In genomic region chr11:43580735-43581369, GRCh38 we compare ENCODE assay signal across 9 cellular contexts.
DNase-seq lines count a peak whose midpoint lies in the region; ATAC-seq and TF ChIP-seq lines count a peak whose summit lies in the region.
"Had no signal": no experiment of that assay in that cellular context is flagged by ENCODE, and none has a peak within 500 bp of the region (broad histone marks: within the 10 kb centered on the region; RNA-seq: fewer than 3 reads in every experiment).

No MANE protein-coding gene starts in this region.

- TF ChIP-seq CTCF in astrocyte of the spinal cord (IDR thresholded peaks at IDR 0.05; ENCODE audit: low read depth, low read length) = no peak

- no peaks in the 10 kb centered on the region for H3K79me1 ChIP-seq in mesenchymal stem cell (replicated peaks; ENCODE audit: low read length, poor library complexity, severe bottlenecking)

- H2BK12ac ChIP-seq in mesenchymal stem cell (ENCODE audit: low read length in 2 of 2) = no peak overlapping the region

- 1% methylated on average over 36 of the region's 39 CpGs for WGBS in mesenchymal stem cell

- H2BK120ac ChIP-seq in mesenchymal stem cell (ENCODE audit: low read depth, low read length) = no peak overlapping the region

- no peak overlapping the region for H3K14ac ChIP-seq in mesenchymal stem cell (ENCODE audit: low read length in 2 of 2)

- peak overlapping the region in 1 of 2 experiments; percentile 59 for H3K23ac ChIP-seq in mesenchymal stem cell (ENCODE audit: low read length in 2 of 2)

- H3K27me3 ChIP-seq in mesenchymal stem cell (ENCODE audit: control insufficient read depth in 1 of 2, insufficient read depth in 1 of 2, low read length in 2 of 2) = peaks cover 81 to 92% of the 10 kb centered on the region in 2 experiments

- H2BK5ac ChIP-seq in mesenchymal stem cell (ENCODE audit: low read depth, low read length, poor library complexity, severe bottlenecking) = no peak overlapping the region

- no peak overlapping the region for H3K4ac ChIP-seq in mesenchymal stem cell (ENCODE audit: low read depth in 1 of 2, low read length in 2 of 2)

- in situ Hi-C loops in astrocyte of the spinal cord (cut with HindIII; ENCODE audit: low sequenced_read_pairs) = no loop called here

- peak overlapping the region; percentile 43 for H3K9ac ChIP-seq in mesenchymal stem cell (ENCODE audit: low read length)

- CTCF ChIA-PET in HEK293T (lab: Yijun Ruan, JAX) = interaction anchor here (0.6 to 1.0 kb wide), 3 partner anchors 14 to 456 kb away, joined by 3 read pairs; no protein-coding TSS in a partner anchor

- no peak overlapping the region for H2BK15ac ChIP-seq in mesenchymal stem cell (ENCODE audit: low read depth, poor library complexity, severe bottlenecking)

- no peak overlapping the region for H2AFZ ChIP-seq in mesenchymal stem cell (ENCODE audit: low read depth, low read length)

- DNase-seq in AG08396 (ENCODE audit: low spot score) = peak; percentile 76
- peak; percentile 38 for DNase-seq in HEK293T (ENCODE audit: extremely low spot score)
- no peak for DNase-seq in astrocyte of the spinal cord (ENCODE audit: low read depth, low spot score)
- DNase-seq in mesenchymal stem cell = no peak
- no peak for DNase-seq in cortex of kidney (lab: John Stamatoyannopoulos, UW)

- H3K4me2 ChIP-seq in mesenchymal stem cell (ENCODE audit: low read length, poor library complexity, severe bottlenecking) = peak overlapping the region; percentile 80

- no peak overlapping the region for H4K8ac ChIP-seq in mesenchymal stem cell (ENCODE audit: low read length)

- no peaks in the 10 kb centered on the region for H3K9me3 ChIP-seq in mesenchymal stem cell (ENCODE audit: control insufficient read depth, low read length)

- no peak overlapping the region for H3K27ac ChIP-seq in mesenchymal stem cell (ENCODE audit: low read length, poor library complexity, severe bottlenecking)
- H3K27ac ChIP-seq: foreskin keratinocyte had no signal

- peak overlapping the region; percentile 1 for H3K4me3 ChIP-seq in astrocyte of the spinal cord (ENCODE audit: low read depth, low read length)
- H3K4me3 ChIP-seq in mesenchymal stem cell (ENCODE audit: insufficient read depth in 1 of 2, low read depth in 1 of 2, low read length in 2 of 2) = peak overlapping the region; percentile 26 to 79

- H3K18ac ChIP-seq in mesenchymal stem cell (ENCODE audit: low read depth in 1 of 2, low read length in 2 of 2) = no peak overlapping the region

- peaks cover 33% of the 10 kb centered on the region for H3K4me1 ChIP-seq in mesenchymal stem cell (ENCODE audit: control insufficient read depth, insufficient read depth, low read depth, low read length)
- H3K4me1 ChIP-seq: foreskin keratinocyte had no signal

- no peak overlapping the region for H2AK5ac ChIP-seq in mesenchymal stem cell (ENCODE audit: low read length, severe bottlenecking)

- no peaks in the 10 kb centered on the region for H3K36me3 ChIP-seq in mesenchymal stem cell (ENCODE audit: control insufficient read depth in 1 of 2, insufficient read depth in 2 of 2, low read depth in 1 of 2, low read length in 2 of 2)

- POLR2A ChIA-PET in HEK293T (lab: Yijun Ruan, JAX) = no interaction called here

- no peak for ATAC-seq in GM21390 (IDR thresholded peaks at IDR 0.05; ENCODE audit: unreplicated experiment)
- no peak for ATAC-seq in GM19452 (IDR thresholded peaks at IDR 0.05; ENCODE audit: unreplicated experiment)
- ATAC-seq in HG02623 (IDR thresholded peaks at IDR 0.05; ENCODE audit: unreplicated experiment) = no peak
- ATAC-seq: foreskin keratinocyte had no signal

- no peak overlapping the region for H4K91ac ChIP-seq in mesenchymal stem cell (ENCODE audit: low read length)

TF ChIP-seq in HEK293T, 16 proteins besides CTCF, POLR2A, EP300 and RAD21:
- TF ChIP-seq BHLHE40 (IDR thresholded peaks at IDR 0.05; ENCODE audit: borderline replicate concordance) = no peak
- no peak for TF ChIP-seq TARDBP (IDR thresholded peaks at IDR 0.05)
- TF ChIP-seq L3MBTL2 (conservative IDR thresholded peaks at IDR 0.05) = peak; percentile 53

Comparison
In these comparisons a context has a peak if more than half of its experiments do, and no peak if none do; other contexts are left out.
1. DNase-seq: peak in AG08396 (single experiment) and HEK293T (single experiment); none in astrocyte of the spinal cord (single experiment), mesenchymal stem cell (single experiment) and cortex of kidney (single experiment).